Comparison of ENCODE assay signal across 1 cellular context in the genomic region with DNA sequence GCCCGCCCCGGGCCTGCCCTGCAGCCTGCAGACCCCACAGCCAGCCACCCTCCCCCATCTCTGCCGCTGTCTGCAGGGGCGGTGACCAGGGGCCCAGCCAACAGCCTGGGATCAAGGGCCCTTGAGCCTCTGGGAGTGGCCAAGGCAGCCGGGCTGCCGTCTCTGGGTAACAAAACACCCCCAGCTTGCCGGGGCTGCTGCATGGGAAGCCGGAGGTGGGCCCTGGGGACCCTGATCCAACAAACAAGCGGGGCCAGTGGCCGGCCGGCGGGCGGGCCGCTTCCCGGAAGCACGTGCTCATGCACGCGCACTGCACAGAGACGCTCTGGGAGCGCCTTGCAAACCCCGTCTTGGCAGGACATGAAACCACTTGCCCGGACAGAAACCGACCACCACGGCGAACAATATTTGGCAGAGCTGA.
TF ChIP-seq lines count a peak whose summit lies in the region.

No MANE protein-coding gene starts in this region.

TF ChIP-seq in K562, 482 proteins besides CTCF, POLR2A, EP300 and RAD21 (continues in another document):
- no peak for TF ChIP-seq BCOR (IDR thresholded peaks at IDR 0.05)
- TF ChIP-seq NR2F6 (CRISPR knock-in tag; IDR thresholded peaks at IDR 0.05): no peak
- no peak for TF ChIP-seq SNIP1 (IDR thresholded peaks at IDR 0.05; ENCODE audit: low read depth)
- TF ChIP-seq CREM (IDR thresholded peaks at IDR 0.05; ENCODE audit: low read depth): no peak
- no peak for TF ChIP-seq PURB (CRISPR knock-in tag; IDR thresholded peaks at IDR 0.05; ENCODE audit: low read depth)
- no peak for TF ChIP-seq ARID2 (IDR thresholded peaks at IDR 0.05)
- no peak for TF ChIP-seq ZNF551 (CRISPR knock-in tag; IDR thresholded peaks at IDR 0.05)
- TF ChIP-seq, protein P1, sequence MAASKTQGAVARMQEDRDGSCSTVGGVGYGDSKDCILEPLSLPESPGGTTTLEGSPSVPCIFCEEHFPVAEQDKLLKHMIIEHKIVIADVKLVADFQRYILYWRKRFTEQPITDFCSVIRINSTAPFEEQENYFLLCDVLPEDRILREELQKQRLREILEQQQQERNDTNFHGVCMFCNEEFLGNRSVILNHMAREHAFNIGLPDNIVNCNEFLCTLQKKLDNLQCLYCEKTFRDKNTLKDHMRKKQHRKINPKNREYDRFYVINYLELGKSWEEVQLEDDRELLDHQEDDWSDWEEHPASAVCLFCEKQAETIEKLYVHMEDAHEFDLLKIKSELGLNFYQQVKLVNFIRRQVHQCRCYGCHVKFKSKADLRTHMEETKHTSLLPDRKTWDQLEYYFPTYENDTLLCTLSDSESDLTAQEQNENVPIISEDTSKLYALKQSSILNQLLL (CRISPR knock-in tag; IDR thresholded peaks at IDR 0.05; ENCODE audit: borderline replicate concordance): no peak
- TF ChIP-seq L3MBTL2 (IDR thresholded peaks at IDR 0.05): peak; percentile 63
- TF ChIP-seq, protein P2, sequence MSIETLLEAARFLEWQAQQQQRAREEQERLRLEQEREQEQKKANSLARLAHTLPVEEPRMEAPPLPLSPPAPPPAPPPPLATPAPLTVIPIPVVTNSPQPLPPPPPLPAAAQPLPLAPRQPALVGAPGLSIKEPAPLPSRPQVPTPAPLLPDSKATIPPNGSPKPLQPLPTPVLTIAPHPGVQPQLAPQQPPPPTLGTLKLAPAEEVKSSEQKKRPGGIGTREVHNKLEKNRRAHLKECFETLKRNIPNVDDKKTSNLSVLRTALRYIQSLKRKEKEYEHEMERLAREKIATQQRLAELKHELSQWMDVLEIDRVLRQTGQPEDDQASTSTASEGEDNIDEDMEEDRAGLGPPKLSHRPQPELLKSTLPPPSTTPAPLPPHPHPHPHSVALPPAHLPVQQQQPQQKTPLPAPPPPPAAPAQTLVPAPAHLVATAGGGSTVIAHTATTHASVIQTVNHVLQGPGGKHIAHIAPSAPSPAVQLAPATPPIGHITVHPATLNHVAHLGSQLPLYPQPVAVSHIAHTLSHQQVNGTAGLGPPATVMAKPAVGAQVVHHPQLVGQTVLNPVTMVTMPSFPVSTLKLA (conservative IDR thresholded peaks at IDR 0.05): peak in 1 of 2 experiments; percentile 32; a peak in 1 of 4 replicates
- TF ChIP-seq, protein P3, sequence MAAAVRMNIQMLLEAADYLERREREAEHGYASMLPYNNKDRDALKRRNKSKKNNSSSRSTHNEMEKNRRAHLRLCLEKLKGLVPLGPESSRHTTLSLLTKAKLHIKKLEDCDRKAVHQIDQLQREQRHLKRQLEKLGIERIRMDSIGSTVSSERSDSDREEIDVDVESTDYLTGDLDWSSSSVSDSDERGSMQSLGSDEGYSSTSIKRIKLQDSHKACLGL (CRISPR knock-in tag; IDR thresholded peaks at IDR 0.05; ENCODE audit: borderline replicate concordance, poor library complexity, severe bottlenecking): no peak
- TF ChIP-seq NBN (IDR thresholded peaks at IDR 0.05; ENCODE audit: low read depth): no peak
- TF ChIP-seq ZNF586 (CRISPR knock-in tag; conservative IDR thresholded peaks at IDR 0.05): no peak
- TF ChIP-seq, protein P4, sequence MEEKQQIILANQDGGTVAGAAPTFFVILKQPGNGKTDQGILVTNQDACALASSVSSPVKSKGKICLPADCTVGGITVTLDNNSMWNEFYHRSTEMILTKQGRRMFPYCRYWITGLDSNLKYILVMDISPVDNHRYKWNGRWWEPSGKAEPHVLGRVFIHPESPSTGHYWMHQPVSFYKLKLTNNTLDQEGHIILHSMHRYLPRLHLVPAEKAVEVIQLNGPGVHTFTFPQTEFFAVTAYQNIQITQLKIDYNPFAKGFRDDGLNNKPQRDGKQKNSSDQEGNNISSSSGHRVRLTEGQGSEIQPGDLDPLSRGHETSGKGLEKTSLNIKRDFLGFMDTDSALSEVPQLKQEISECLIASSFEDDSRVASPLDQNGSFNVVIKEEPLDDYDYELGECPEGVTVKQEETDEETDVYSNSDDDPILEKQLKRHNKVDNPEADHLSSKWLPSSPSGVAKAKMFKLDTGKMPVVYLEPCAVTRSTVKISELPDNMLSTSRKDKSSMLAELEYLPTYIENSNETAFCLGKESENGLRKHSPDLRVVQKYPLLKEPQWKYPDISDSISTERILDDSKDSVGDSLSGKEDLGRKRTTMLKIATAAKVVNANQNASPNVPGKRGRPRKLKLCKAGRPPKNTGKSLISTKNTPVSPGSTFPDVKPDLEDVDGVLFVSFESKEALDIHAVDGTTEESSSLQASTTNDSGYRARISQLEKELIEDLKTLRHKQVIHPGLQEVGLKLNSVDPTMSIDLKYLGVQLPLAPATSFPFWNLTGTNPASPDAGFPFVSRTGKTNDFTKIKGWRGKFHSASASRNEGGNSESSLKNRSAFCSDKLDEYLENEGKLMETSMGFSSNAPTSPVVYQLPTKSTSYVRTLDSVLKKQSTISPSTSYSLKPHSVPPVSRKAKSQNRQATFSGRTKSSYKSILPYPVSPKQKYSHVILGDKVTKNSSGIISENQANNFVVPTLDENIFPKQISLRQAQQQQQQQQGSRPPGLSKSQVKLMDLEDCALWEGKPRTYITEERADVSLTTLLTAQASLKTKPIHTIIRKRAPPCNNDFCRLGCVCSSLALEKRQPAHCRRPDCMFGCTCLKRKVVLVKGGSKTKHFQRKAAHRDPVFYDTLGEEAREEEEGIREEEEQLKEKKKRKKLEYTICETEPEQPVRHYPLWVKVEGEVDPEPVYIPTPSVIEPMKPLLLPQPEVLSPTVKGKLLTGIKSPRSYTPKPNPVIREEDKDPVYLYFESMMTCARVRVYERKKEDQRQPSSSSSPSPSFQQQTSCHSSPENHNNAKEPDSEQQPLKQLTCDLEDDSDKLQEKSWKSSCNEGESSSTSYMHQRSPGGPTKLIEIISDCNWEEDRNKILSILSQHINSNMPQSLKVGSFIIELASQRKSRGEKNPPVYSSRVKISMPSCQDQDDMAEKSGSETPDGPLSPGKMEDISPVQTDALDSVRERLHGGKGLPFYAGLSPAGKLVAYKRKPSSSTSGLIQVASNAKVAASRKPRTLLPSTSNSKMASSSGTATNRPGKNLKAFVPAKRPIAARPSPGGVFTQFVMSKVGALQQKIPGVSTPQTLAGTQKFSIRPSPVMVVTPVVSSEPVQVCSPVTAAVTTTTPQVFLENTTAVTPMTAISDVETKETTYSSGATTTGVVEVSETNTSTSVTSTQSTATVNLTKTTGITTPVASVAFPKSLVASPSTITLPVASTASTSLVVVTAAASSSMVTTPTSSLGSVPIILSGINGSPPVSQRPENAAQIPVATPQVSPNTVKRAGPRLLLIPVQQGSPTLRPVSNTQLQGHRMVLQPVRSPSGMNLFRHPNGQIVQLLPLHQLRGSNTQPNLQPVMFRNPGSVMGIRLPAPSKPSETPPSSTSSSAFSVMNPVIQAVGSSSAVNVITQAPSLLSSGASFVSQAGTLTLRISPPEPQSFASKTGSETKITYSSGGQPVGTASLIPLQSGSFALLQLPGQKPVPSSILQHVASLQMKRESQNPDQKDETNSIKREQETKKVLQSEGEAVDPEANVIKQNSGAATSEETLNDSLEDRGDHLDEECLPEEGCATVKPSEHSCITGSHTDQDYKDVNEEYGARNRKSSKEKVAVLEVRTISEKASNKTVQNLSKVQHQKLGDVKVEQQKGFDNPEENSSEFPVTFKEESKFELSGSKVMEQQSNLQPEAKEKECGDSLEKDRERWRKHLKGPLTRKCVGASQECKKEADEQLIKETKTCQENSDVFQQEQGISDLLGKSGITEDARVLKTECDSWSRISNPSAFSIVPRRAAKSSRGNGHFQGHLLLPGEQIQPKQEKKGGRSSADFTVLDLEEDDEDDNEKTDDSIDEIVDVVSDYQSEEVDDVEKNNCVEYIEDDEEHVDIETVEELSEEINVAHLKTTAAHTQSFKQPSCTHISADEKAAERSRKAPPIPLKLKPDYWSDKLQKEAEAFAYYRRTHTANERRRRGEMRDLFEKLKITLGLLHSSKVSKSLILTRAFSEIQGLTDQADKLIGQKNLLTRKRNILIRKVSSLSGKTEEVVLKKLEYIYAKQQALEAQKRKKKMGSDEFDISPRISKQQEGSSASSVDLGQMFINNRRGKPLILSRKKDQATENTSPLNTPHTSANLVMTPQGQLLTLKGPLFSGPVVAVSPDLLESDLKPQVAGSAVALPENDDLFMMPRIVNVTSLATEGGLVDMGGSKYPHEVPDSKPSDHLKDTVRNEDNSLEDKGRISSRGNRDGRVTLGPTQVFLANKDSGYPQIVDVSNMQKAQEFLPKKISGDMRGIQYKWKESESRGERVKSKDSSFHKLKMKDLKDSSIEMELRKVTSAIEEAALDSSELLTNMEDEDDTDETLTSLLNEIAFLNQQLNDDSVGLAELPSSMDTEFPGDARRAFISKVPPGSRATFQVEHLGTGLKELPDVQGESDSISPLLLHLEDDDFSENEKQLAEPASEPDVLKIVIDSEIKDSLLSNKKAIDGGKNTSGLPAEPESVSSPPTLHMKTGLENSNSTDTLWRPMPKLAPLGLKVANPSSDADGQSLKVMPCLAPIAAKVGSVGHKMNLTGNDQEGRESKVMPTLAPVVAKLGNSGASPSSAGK (IDR thresholded peaks at IDR 0.05): peak; percentile 67
- TF ChIP-seq, protein P5, sequence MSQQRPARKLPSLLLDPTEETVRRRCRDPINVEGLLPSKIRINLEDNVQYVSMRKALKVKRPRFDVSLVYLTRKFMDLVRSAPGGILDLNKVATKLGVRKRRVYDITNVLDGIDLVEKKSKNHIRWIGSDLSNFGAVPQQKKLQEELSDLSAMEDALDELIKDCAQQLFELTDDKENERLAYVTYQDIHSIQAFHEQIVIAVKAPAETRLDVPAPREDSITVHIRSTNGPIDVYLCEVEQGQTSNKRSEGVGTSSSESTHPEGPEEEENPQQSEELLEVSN (IDR thresholded peaks at IDR 0.05; ENCODE audit: borderline replicate concordance in 1 of 2, extremely low read depth in 1 of 2, insufficient read depth in 1 of 2, insufficient read length in 1 of 2, low read depth in 1 of 2, low read length in 1 of 2, poor library complexity in 1 of 2, severe bottlenecking in 1 of 2): peak; percentile 28 to 80
- no peak for TF ChIP-seq RHOXF2B (CRISPR knock-in tag; conservative IDR thresholded peaks at IDR 0.05)
- TF ChIP-seq BHLHE40 (IDR thresholded peaks at IDR 0.05; ENCODE audit: low read length): peak; percentile 57
- TF ChIP-seq PML (IDR thresholded peaks at IDR 0.05; ENCODE audit: low read length): no peak
- TF ChIP-seq, protein P6, sequence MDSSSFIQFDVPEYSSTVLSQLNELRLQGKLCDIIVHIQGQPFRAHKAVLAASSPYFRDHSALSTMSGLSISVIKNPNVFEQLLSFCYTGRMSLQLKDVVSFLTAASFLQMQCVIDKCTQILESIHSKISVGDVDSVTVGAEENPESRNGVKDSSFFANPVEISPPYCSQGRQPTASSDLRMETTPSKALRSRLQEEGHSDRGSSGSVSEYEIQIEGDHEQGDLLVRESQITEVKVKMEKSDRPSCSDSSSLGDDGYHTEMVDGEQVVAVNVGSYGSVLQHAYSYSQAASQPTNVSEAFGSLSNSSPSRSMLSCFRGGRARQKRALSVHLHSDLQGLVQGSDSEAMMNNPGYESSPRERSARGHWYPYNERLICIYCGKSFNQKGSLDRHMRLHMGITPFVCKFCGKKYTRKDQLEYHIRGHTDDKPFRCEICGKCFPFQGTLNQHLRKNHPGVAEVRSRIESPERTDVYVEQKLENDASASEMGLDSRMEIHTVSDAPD (CRISPR knock-in tag; IDR thresholded peaks at IDR 0.05): no peak
- no peak for TF ChIP-seq NRF1 (conservative IDR thresholded peaks at IDR 0.05 in 1 of 2, IDR thresholded peaks at IDR 0.05 in 1 of 2)
- peak; percentile 30; the same call in 1 of the 2 replicates for TF ChIP-seq CXXC5 (CRISPR knock-in tag; IDR thresholded peaks at IDR 0.05)
- no peak for TF ChIP-seq POLR2AphosphoS5 (IDR thresholded peaks at IDR 0.05; ENCODE audit: control insufficient read depth, insufficient read depth, low read depth, low read length)
- TF ChIP-seq, protein P7, sequence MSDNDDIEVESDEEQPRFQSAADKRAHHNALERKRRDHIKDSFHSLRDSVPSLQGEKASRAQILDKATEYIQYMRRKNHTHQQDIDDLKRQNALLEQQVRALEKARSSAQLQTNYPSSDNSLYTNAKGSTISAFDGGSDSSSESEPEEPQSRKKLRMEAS (CRISPR knock-in tag; IDR thresholded peaks at IDR 0.05): peak; percentile 21; the same call in 1 of the 2 replicates
- TF ChIP-seq, protein P8, sequence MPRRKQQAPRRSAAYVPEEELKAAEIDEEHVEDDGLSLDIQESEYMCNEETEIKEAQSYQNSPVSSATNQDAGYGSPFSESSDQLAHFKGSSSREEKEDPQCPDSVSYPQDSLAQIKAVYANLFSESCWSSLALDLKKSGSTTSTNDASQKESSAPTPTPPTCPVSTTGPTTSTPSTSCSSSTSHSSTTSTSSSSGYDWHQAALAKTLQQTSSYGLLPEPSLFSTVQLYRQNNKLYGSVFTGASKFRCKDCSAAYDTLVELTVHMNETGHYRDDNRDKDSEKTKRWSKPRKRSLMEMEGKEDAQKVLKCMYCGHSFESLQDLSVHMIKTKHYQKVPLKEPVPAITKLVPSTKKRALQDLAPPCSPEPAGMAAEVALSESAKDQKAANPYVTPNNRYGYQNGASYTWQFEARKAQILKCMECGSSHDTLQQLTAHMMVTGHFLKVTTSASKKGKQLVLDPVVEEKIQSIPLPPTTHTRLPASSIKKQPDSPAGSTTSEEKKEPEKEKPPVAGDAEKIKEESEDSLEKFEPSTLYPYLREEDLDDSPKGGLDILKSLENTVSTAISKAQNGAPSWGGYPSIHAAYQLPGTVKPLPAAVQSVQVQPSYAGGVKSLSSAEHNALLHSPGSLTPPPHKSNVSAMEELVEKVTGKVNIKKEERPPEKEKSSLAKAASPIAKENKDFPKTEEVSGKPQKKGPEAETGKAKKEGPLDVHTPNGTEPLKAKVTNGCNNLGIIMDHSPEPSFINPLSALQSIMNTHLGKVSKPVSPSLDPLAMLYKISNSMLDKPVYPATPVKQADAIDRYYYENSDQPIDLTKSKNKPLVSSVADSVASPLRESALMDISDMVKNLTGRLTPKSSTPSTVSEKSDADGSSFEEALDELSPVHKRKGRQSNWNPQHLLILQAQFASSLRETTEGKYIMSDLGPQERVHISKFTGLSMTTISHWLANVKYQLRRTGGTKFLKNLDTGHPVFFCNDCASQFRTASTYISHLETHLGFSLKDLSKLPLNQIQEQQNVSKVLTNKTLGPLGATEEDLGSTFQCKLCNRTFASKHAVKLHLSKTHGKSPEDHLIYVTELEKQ (CRISPR knock-in tag; IDR thresholded peaks at IDR 0.05): no peak
- TF ChIP-seq SREBF1 (IDR thresholded peaks at IDR 0.05; ENCODE audit: borderline replicate concordance, low read depth, low read length): no peak
- TF ChIP-seq, protein P9, sequence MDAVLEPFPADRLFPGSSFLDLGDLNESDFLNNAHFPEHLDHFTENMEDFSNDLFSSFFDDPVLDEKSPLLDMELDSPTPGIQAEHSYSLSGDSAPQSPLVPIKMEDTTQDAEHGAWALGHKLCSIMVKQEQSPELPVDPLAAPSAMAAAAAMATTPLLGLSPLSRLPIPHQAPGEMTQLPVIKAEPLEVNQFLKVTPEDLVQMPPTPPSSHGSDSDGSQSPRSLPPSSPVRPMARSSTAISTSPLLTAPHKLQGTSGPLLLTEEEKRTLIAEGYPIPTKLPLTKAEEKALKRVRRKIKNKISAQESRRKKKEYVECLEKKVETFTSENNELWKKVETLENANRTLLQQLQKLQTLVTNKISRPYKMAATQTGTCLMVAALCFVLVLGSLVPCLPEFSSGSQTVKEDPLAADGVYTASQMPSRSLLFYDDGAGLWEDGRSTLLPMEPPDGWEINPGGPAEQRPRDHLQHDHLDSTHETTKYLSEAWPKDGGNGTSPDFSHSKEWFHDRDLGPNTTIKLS (IDR thresholded peaks at IDR 0.05; ENCODE audit: borderline replicate concordance, low read depth): no peak
